Comparison of ENCODE assay signal across 9 cellular contexts in genomic region chr6:38058022-38058421, GRCh38.
DNase-seq lines count a peak whose midpoint lies in the region; ATAC-seq and TF ChIP-seq lines count a peak whose summit lies in the region.
"Had no signal": no experiment of that assay in that cellular context is flagged by ENCODE, and none has a peak within 500 bp of the region (broad histone marks: within the 10 kb centered on the region; RNA-seq: fewer than 3 reads in every experiment).

No MANE protein-coding gene starts in this region.

- H3K9me3 Mint-ChIP-seq in activated CD8-positive, alpha-beta T cell treated with anti-CD3 and anti-CD28 coated beads for 36 hours, result no peaks in the 10 kb centered on the region
- no peaks in the 10 kb centered on the region for H3K9me3 Mint-ChIP-seq in activated CD8-positive, alpha-beta T cell treated with anti-CD3 and anti-CD28 coated beads, Interleukin-2, amount 10 ng/mL, durations not matched to agents 7 days and 5 days (ENCODE audit: insufficient read depth)

- H3K27ac ChIP-seq in RWPE1, result no peak overlapping the region
- H3K27ac ChIP-seq: C4-2B had no signal

- no peak for TF ChIP-seq CTCF in activated CD8-positive, alpha-beta T cell treated with anti-CD3 and anti-CD28 coated beads for 36 hours (IDR thresholded peaks at IDR 0.05)
- no peak for TF ChIP-seq CTCF in RWPE1 (conservative IDR thresholded peaks at IDR 0.05; ENCODE audit: low read depth)

- no peaks in the 10 kb centered on the region for H3K27me3 Mint-ChIP-seq in activated CD8-positive, alpha-beta T cell treated with anti-CD3 and anti-CD28 coated beads for 36 hours
- H3K27me3 Mint-ChIP-seq in activated CD8-positive, alpha-beta T cell treated with anti-CD3 and anti-CD28 coated beads, Interleukin-2, amount 10 ng/mL, durations not matched to agents 7 days and 5 days (ENCODE audit: low read depth), result no peaks in the 10 kb centered on the region

- H3K4me1 Mint-ChIP-seq in activated CD8-positive, alpha-beta T cell treated with anti-CD3 and anti-CD28 coated beads for 36 hours (ENCODE audit: low read depth), result peaks cover 29% of the 10 kb centered on the region
- peaks cover 3% of the 10 kb centered on the region for H3K4me1 Mint-ChIP-seq in activated CD8-positive, alpha-beta T cell treated with anti-CD3 and anti-CD28 coated beads, Interleukin-2, amount 10 ng/mL, durations not matched to agents 7 days and 5 days (ENCODE audit: low read depth)

- peaks cover 15% of the 10 kb centered on the region for H3K36me3 Mint-ChIP-seq in activated CD8-positive, alpha-beta T cell treated with anti-CD3 and anti-CD28 coated beads for 36 hours (ENCODE audit: low read depth)
- H3K36me3 Mint-ChIP-seq in activated CD8-positive, alpha-beta T cell treated with anti-CD3 and anti-CD28 coated beads, Interleukin-2, amount 10 ng/mL, durations not matched to agents 7 days and 5 days (ENCODE audit: low read depth), result peaks cover 16% of the 10 kb centered on the region

- POLR2A ChIA-PET in activated CD8-positive, alpha-beta T cell treated with anti-CD3 and anti-CD28 coated beads for 36 hours (lab: Charles Lee), result interaction anchor here (0.6 to 1.0 kb wide), 2 partner anchors 60 to 324 kb away, joined by 3 read pairs; no protein-coding TSS in a partner anchor
- POLR2A ChIA-PET in activated CD8-positive, alpha-beta T cell treated with anti-CD3 and anti-CD28 coated beads, Interleukin-2, amount 10 ng/mL, durations not matched to agents 7 days and 5 days (lab: Charles Lee), result no interaction called here
- POLR2A ChIA-PET in RWPE1 (lab: Yijun Ruan, JAX; ENCODE audit: low non-redundant PET), result no interaction called here

- no peak overlapping the region for H3K4me3 Mint-ChIP-seq in activated CD8-positive, alpha-beta T cell treated with anti-CD3 and anti-CD28 coated beads for 36 hours
- no peak overlapping the region for H3K4me3 Mint-ChIP-seq in activated CD8-positive, alpha-beta T cell treated with anti-CD3 and anti-CD28 coated beads, Interleukin-2, amount 10 ng/mL, durations not matched to agents 7 days and 5 days

- CTCF ChIA-PET in activated CD8-positive, alpha-beta T cell treated with anti-CD3 and anti-CD28 coated beads for 36 hours (lab: Charles Lee), result interaction anchor here (1.2 kb wide), 1 partner anchor 73 kb away, joined by 3 read pairs; no protein-coding TSS in a partner anchor
- CTCF ChIA-PET in activated CD8-positive, alpha-beta T cell treated with anti-CD3 and anti-CD28 coated beads, Interleukin-2, amount 10 ng/mL, durations not matched to agents 7 days and 5 days (lab: Charles Lee), result interaction anchor here (0.8 to 2.9 kb wide), 2 partner anchors 22 to 24 kb away, joined by 3 to 10 read pairs; no protein-coding TSS in a partner anchor
- CTCF ChIA-PET in RWPE1 (lab: Yijun Ruan, JAX), result no interaction called here

- peak; percentile 92 for DNase-seq in activated CD8-positive, alpha-beta T cell treated with anti-CD3 and anti-CD28 coated beads for 36 hours
- DNase-seq in activated CD8-positive, alpha-beta T cell treated with anti-CD3 and anti-CD28 coated beads, Interleukin-2, amount 10 ng/mL, durations not matched to agents 7 days and 5 days, result no peak
- DNase-seq in RWPE1 (ENCODE audit: low spot score) (peak; percentile 83), fibroblast of peridontal ligament (ENCODE audit: extremely low read depth) (peak; percentile 67), NK-92 (lab: John Stamatoyannopoulos, UW; ENCODE audit: unreplicated experiment) (no peak)
- peak; percentile 59 for DNase-seq in stimulated activated naive CD8-positive, alpha-beta T cell treated with anti-CD3 and anti-CD28 coated beads, Interleukin-15, Interleukin-2, amounts not matched to agents 100 U/mL and 50 U/mL, for 24 hours

- intact Hi-C loops in activated CD8-positive, alpha-beta T cell treated with anti-CD3 and anti-CD28 coated beads for 36 hours (cut with micrococcal nuclease), result no loop called here

- ATAC-seq in activated CD8-positive, alpha-beta T cell treated with anti-CD3 and anti-CD28 coated beads for 36 hours, result peak; percentile 97
- ATAC-seq in activated CD8-positive, alpha-beta T cell treated with anti-CD3 and anti-CD28 coated beads, Interleukin-2, amount 10 ng/mL, durations not matched to agents 7 days and 5 days, result no peak
- peak; percentile 99 for ATAC-seq in stimulated activated naive CD8-positive, alpha-beta T cell treated with anti-CD3 and anti-CD28 coated beads, Interleukin-15, Interleukin-2, amounts not matched to agents 100 U/mL and 50 U/mL, for 24 hours
- no peak for ATAC-seq in GM19395 (IDR thresholded peaks at IDR 0.05; ENCODE audit: unreplicated experiment)
- no peak for ATAC-seq in HG02623 (IDR thresholded peaks at IDR 0.05; ENCODE audit: unreplicated experiment)

- peak overlapping the region; percentile 62 for H3K27ac Mint-ChIP-seq in activated CD8-positive, alpha-beta T cell treated with anti-CD3 and anti-CD28 coated beads for 36 hours
- H3K27ac Mint-ChIP-seq in activated CD8-positive, alpha-beta T cell treated with anti-CD3 and anti-CD28 coated beads, Interleukin-2, amount 10 ng/mL, durations not matched to agents 7 days and 5 days, result no peak overlapping the region

Comparison
In these comparisons a context has a peak if more than half of its experiments do, and no peak if none do; other contexts are left out.
1. ATAC-seq: peak in activated CD8-positive, alpha-beta T cell treated with anti-CD3 and anti-CD28 coated beads for 36 hours (single experiment) and stimulated activated naive CD8-positive, alpha-beta T cell treated with anti-CD3 and anti-CD28 coated beads, Interleukin-15, Interleukin-2, amounts not matched to agents 100 U/mL and 50 U/mL, for 24 hours (single experiment); none in activated CD8-positive, alpha-beta T cell treated with anti-CD3 and anti-CD28 coated beads, Interleukin-2, amount 10 ng/mL, durations not matched to agents 7 days and 5 days (single experiment), GM19395 (single experiment) and HG02623 (single experiment).
2. DNase-seq: peak in activated CD8-positive, alpha-beta T cell treated with anti-CD3 and anti-CD28 coated beads for 36 hours (single experiment), RWPE1 (single experiment), fibroblast of peridontal ligament (single experiment) and stimulated activated naive CD8-positive, alpha-beta T cell treated with anti-CD3 and anti-CD28 coated beads, Interleukin-15, Interleukin-2, amounts not matched to agents 100 U/mL and 50 U/mL, for 24 hours (single experiment); none in activated CD8-positive, alpha-beta T cell treated with anti-CD3 and anti-CD28 coated beads, Interleukin-2, amount 10 ng/mL, durations not matched to agents 7 days and 5 days (single experiment) and NK-92 (single experiment).